Comparison of ENCODE assay signal across 22 cellular contexts in genomic region chr16:55222436-55222835, GRCh38.
"Had no signal": no experiment of that assay in that cellular context is flagged by ENCODE, and none has a peak within 500 bp of the region (broad histone marks: within the 10 kb centered on the region; RNA-seq: fewer than 3 reads in every experiment).

No MANE protein-coding gene starts in this region.

- H3K79me2 ChIP-seq: parathyroid adenoma had no signal

- H3K27ac ChIP-seq: dorsolateral prefrontal cortex, gastrocnemius medialis, neural progenitor cell, parathyroid adenoma, right atrium auricular region, testis, tibial artery, upper lobe of left lung had no signal

- H2AFZ ChIP-seq: neural progenitor cell, parathyroid adenoma had no signal

- H3K27me3 ChIP-seq: gastrocnemius medialis, neural progenitor cell, right atrium auricular region, testis, upper lobe of left lung had no signal

- H3K4me3 ChIP-seq: dorsolateral prefrontal cortex, gastrocnemius medialis, lung, neural progenitor cell, right atrium auricular region, smooth muscle cell, testis, tibial artery, upper lobe of left lung had no signal

- DNase-seq: dorsolateral prefrontal cortex; effector CD4-positive, alpha-beta T cell; foreskin fibroblast; gastrocnemius medialis; head of caudate nucleus; natural killer cell; stimulated activated CD4-positive, alpha-beta T cell treated with anti-CD3 and anti-CD28 coated beads, Interleukin-12 subunit alpha, Interleukin-12 subunit beta, amount 100 ng/mL, for 4 hours; stimulated activated CD4-positive, alpha-beta T cell treated with anti-CD3 and anti-CD28 coated beads, Interleukin-2, amount 100 ng/mL, for 24 hours; stimulated activated CD4-positive, alpha-beta T cell treated with anti-CD3 and anti-CD28 coated beads, Interleukin-4, amount 100 ng/mL, for 24 hours; stimulated activated naive CD4-positive, alpha-beta T cell treated with Interleukin-2 at 50 U/mL for 16 hours; substantia nigra; testis; tibial artery; upper lobe of left lung had no signal

- H3K4me3 Mint-ChIP-seq: memory B cell; natural killer cell; neural progenitor cell; stimulated activated effector memory CD8-positive, alpha-beta T cell treated with anti-CD3 and anti-CD28 coated beads, Interleukin-12 subunit alpha, Interleukin-12 subunit beta, amount 100 ng/mL, for 72 hours had no signal

- H3K4me2 ChIP-seq: neural progenitor cell, smooth muscle cell had no signal

- H3K27ac Mint-ChIP-seq: memory B cell; natural killer cell; neural progenitor cell; progenitor cell of endocrine pancreas; stimulated activated effector memory CD8-positive, alpha-beta T cell treated with anti-CD3 and anti-CD28 coated beads, Interleukin-12 subunit alpha, Interleukin-12 subunit beta, amount 100 ng/mL, for 72 hours had no signal

- H3K9me3 ChIP-seq: gastrocnemius medialis, testis had no signal

- H3K36me3 ChIP-seq: gastrocnemius medialis, neural progenitor cell, right atrium auricular region, tibial artery, upper lobe of left lung had no signal

- H3K36me3 Mint-ChIP-seq: memory B cell; natural killer cell; neural progenitor cell; stimulated activated effector memory CD8-positive, alpha-beta T cell treated with anti-CD3 and anti-CD28 coated beads, Interleukin-12 subunit alpha, Interleukin-12 subunit beta, amount 100 ng/mL, for 72 hours had no signal

- H3K9ac ChIP-seq: neural progenitor cell, parathyroid adenoma had no signal

- H3K4me1 Mint-ChIP-seq: memory B cell; natural killer cell; stimulated activated effector memory CD8-positive, alpha-beta T cell treated with anti-CD3 and anti-CD28 coated beads, Interleukin-12 subunit alpha, Interleukin-12 subunit beta, amount 100 ng/mL, for 72 hours had no signal
